ENCODE assay signal across 1 cellular context in the genomic region with DNA sequence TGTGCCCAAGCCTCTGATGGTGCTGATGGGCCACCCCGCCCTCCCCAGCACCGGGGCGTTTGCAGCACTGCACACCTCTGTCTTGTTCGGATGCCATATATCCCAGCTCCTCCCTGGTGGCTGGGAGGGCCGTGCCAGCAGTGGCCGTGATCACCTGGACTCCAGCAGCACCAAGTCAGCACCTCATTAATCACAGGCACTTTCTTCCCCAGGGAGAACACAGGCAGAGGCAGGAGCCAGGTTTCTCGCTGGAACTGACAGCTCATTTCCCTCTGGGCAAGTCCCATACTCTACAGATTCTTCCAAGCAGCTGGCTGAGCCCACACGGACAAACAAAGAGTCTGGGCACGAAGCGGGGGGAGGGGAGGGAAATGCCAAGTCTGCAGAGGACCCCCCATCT.
TF ChIP-seq lines count a peak whose summit lies in the region.

No MANE protein-coding gene starts in this region.

TF ChIP-seq in HCT116, 20 proteins besides CTCF, POLR2A, EP300 and RAD21:
- TF ChIP-seq YY1 (IDR thresholded peaks at IDR 0.05; ENCODE audit: extremely low read depth, insufficient replicate concordance, low read depth, low read length), result no peak
- no peak for TF ChIP-seq POLR2AphosphoS5 (IDR thresholded peaks at IDR 0.05; ENCODE audit: low read depth, low read length)
- no peak for TF ChIP-seq SRF (IDR thresholded peaks at IDR 0.05; ENCODE audit: low read depth)
- no peak for TF ChIP-seq TCF7L2 (IDR thresholded peaks at IDR 0.05; ENCODE audit: borderline replicate concordance, extremely low read depth, insufficient read depth, insufficient read length)
- TF ChIP-seq CEBPB (IDR thresholded peaks at IDR 0.05; ENCODE audit: low read depth), result no peak
- TF ChIP-seq, protein P1, sequence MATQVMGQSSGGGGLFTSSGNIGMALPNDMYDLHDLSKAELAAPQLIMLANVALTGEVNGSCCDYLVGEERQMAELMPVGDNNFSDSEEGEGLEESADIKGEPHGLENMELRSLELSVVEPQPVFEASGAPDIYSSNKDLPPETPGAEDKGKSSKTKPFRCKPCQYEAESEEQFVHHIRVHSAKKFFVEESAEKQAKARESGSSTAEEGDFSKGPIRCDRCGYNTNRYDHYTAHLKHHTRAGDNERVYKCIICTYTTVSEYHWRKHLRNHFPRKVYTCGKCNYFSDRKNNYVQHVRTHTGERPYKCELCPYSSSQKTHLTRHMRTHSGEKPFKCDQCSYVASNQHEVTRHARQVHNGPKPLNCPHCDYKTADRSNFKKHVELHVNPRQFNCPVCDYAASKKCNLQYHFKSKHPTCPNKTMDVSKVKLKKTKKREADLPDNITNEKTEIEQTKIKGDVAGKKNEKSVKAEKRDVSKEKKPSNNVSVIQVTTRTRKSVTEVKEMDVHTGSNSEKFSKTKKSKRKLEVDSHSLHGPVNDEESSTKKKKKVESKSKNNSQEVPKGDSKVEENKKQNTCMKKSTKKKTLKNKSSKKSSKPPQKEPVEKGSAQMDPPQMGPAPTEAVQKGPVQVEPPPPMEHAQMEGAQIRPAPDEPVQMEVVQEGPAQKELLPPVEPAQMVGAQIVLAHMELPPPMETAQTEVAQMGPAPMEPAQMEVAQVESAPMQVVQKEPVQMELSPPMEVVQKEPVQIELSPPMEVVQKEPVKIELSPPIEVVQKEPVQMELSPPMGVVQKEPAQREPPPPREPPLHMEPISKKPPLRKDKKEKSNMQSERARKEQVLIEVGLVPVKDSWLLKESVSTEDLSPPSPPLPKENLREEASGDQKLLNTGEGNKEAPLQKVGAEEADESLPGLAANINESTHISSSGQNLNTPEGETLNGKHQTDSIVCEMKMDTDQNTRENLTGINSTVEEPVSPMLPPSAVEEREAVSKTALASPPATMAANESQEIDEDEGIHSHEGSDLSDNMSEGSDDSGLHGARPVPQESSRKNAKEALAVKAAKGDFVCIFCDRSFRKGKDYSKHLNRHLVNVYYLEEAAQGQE (IDR thresholded peaks at IDR 0.05; ENCODE audit: low read depth), result no peak
- no peak for TF ChIP-seq SIN3A (IDR thresholded peaks at IDR 0.05; ENCODE audit: low read depth)
- TF ChIP-seq CBX3 (IDR thresholded peaks at IDR 0.05; ENCODE audit: low read depth), result no peak
- TF ChIP-seq, protein P2, sequence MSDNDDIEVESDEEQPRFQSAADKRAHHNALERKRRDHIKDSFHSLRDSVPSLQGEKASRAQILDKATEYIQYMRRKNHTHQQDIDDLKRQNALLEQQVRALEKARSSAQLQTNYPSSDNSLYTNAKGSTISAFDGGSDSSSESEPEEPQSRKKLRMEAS (IDR thresholded peaks at IDR 0.05), result no peak
- TF ChIP-seq, protein P3, sequence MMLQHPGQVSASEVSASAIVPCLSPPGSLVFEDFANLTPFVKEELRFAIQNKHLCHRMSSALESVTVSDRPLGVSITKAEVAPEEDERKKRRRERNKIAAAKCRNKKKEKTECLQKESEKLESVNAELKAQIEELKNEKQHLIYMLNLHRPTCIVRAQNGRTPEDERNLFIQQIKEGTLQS (IDR thresholded peaks at IDR 0.05), result no peak
- TF ChIP-seq ZFX (IDR thresholded peaks at IDR 0.05), result no peak
- no peak for TF ChIP-seq FOSL1 (IDR thresholded peaks at IDR 0.05; ENCODE audit: low read depth)
- TF ChIP-seq EZH2 (IDR thresholded peaks at IDR 0.05), result no peak
- TF ChIP-seq SP1 (IDR thresholded peaks at IDR 0.05; ENCODE audit: low read depth), result no peak
- no peak for TF ChIP-seq ZNF274 (IDR thresholded peaks at IDR 0.05; ENCODE audit: low read depth, low read length)
- no peak for TF ChIP-seq ELF1 (IDR thresholded peaks at IDR 0.05; ENCODE audit: borderline replicate concordance, low read depth)
- no peak for TF ChIP-seq JUND (IDR thresholded peaks at IDR 0.05)
- TF ChIP-seq EGR1 (IDR thresholded peaks at IDR 0.05; ENCODE audit: low read depth), result no peak
- TF ChIP-seq, protein P4, sequence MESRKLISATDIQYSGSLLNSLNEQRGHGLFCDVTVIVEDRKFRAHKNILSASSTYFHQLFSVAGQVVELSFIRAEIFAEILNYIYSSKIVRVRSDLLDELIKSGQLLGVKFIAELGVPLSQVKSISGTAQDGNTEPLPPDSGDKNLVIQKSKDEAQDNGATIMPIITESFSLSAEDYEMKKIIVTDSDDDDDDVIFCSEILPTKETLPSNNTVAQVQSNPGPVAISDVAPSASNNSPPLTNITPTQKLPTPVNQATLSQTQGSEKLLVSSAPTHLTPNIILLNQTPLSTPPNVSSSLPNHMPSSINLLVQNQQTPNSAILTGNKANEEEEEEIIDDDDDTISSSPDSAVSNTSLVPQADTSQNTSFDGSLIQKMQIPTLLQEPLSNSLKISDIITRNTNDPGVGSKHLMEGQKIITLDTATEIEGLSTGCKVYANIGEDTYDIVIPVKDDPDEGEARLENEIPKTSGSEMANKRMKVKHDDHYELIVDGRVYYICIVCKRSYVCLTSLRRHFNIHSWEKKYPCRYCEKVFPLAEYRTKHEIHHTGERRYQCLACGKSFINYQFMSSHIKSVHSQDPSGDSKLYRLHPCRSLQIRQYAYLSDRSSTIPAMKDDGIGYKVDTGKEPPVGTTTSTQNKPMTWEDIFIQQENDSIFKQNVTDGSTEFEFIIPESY (IDR thresholded peaks at IDR 0.05; ENCODE audit: extremely low read depth, insufficient replicate concordance, low read length), result no peak
TF ChIP-seq in HCT116: peak in this region for 0.
